ENCODE assay signal across 8 cellular contexts in the genomic region with DNA sequence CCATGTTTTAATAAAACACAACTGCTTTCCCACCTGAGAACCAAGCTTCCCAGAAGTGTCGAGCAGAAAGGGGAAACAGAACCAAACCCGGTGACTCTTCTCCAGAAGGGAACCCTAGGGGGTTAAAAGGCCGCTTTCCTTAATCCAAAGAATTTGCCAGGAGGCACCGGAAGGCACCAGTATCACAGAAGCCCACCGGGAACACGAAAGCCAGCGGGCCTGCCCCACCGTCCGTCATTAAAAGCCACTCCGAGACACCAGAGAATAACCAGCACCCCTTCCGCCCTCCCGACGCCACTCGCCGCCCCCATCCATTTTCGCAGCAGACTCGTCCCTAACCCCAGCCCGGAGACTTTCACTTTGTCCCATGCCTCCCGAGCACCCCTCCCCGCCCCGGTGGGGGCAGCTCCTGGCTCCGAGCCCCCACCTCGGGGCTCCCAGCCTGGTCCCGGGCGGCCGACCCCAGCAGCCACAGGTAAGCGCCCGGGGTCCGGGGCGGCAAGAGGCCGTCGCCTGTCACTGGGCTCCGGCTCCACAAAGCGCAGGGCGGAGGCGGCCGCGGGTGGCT.
DNase-seq lines count a peak whose midpoint lies in the region; ATAC-seq and TF ChIP-seq lines count a peak whose summit lies in the region.

No MANE protein-coding gene starts in this region.

- peaks cover 16 to 18% of the 10 kb centered on the region in 2 donors for H3K4me1 ChIP-seq in lung (ENCODE audit: control insufficient read depth in 2 of 2, insufficient read depth in 2 of 2, low read length in 2 of 2)
- H3K4me1 ChIP-seq in stomach, result peaks cover 39 to 77% (median 57%) of the 10 kb centered on the region in 4 donors

- ATAC-seq in lung (ENCODE audit: insufficient read depth, low FRiP score) (no peak), HG02885 (IDR thresholded peaks at IDR 0.05; ENCODE audit: poor library complexity, unreplicated experiment) (no peak), GM18517 (IDR thresholded peaks at IDR 0.05; ENCODE audit: unreplicated experiment) (no peak)

- H3K36me3 ChIP-seq in lung (ENCODE audit: control insufficient read depth in 2 of 2, insufficient read depth in 2 of 2, low read length in 2 of 2) (peaks cover 0 to 5% of the 10 kb centered on the region in 2 donors), stomach (peaks cover 2 to 15% (median 13%) of the 10 kb centered on the region in 4 donors)

- intact Hi-C loops in stomach (cut with DNase I; ENCODE audit: low total_unique reads), result loop anchor here (10.0 kb wide), 1 partner anchor 58 kb away; no protein-coding TSS in a partner anchor

- WGBS in lung, 2 donors, result 1% methylated on average over 34 to 38 of the region's 38 CpGs
- WGBS in stomach, 5 donors, result 0 to 1% (median 1%) methylated on average over 20 to 38 of the region's 38 CpGs

- TF ChIP-seq POLR2A in stomach (IDR thresholded peaks at IDR 0.05), result no peak

- H3K4me3 ChIP-seq in lung (peak overlapping the region; percentile 87), stomach (peak overlapping the region; percentile 73 to 93 (median 86))

- TF ChIP-seq CTCF in lung (IDR thresholded peaks at IDR 0.05; ENCODE audit: control extremely low read depth, extremely low read depth), result no peak
- no peak for TF ChIP-seq CTCF in stomach (IDR thresholded peaks at IDR 0.05)

- H3K9me3 ChIP-seq in lung (ENCODE audit: control insufficient read depth in 2 of 2, insufficient read depth in 1 of 2, low read length in 1 of 2) (no peaks in the 10 kb centered on the region), stomach (no peaks in the 10 kb centered on the region)

- H3K27me3 ChIP-seq in lung (ENCODE audit: control insufficient read depth, insufficient read depth), result no peaks in the 10 kb centered on the region
- H3K27me3 ChIP-seq in stomach, result no peaks in the 10 kb centered on the region

- peak overlapping the region; percentile 96 to 100 for H3K27ac ChIP-seq in lung (ENCODE audit: low read depth in 1 of 2, low read length in 1 of 2)
- peak overlapping the region; percentile 98 to 99 (median 99) for H3K27ac ChIP-seq in stomach

- DNase-seq in NCI-H82 (lab: John Stamatoyannopoulos, UW), result peak; percentile 45
- DNase-seq in NCI-H82 treated with DMSO at 0.1 percent for 48 hours (lab: John Stamatoyannopoulos, UW; ENCODE audit: unreplicated experiment), result no peak
- peak; percentile 13 to 47 (median 20) for DNase-seq in T-helper 2 cell
- peak; percentile 39 for DNase-seq in central memory CD4-positive, alpha-beta T cell
- no peak for DNase-seq in lung (ENCODE audit: low spot score)
- no peak for DNase-seq in stomach

- TF ChIP-seq EP300 in stomach (IDR thresholded peaks at IDR 0.05), result no peak

Comparison
In these comparisons a context has a peak if more than half of its experiments do, and no peak if none do; other contexts are left out.
1. DNase-seq: peak in NCI-H82 (single experiment), T-helper 2 cell (5 of 5) and central memory CD4-positive, alpha-beta T cell (single experiment); none in NCI-H82 treated with DMSO at 0.1 percent for 48 hours (single experiment), lung (single experiment) and stomach (single experiment).